ENCODE assay signal across 8 cellular contexts in genomic region chr2:56185101-56185581, GRCh38. TPM values are rescaled to one million over a fixed set of nuclear protein-coding genes. Genes with fewer than 3 reads are reported as not detected.
DNase-seq lines count a peak whose midpoint lies in the region; ATAC-seq and TF ChIP-seq lines count a peak whose summit lies in the region.

No MANE protein-coding gene starts in this region.

- H3K4me3 ChIP-seq in lower lobe of right lung (peak overlapping the region; percentile 75), upper lobe of left lung (peak overlapping the region; percentile 63 to 87 (median 78))

- no peak for TF ChIP-seq CTCF in CD4-positive, alpha-beta T cell (IDR thresholded peaks at IDR 0.05)
- TF ChIP-seq CTCF in chondrocyte (IDR thresholded peaks at IDR 0.05), result no peak
- no peak for TF ChIP-seq CTCF in lower lobe of right lung (IDR thresholded peaks at IDR 0.05)
- peak in 1 of 6 experiments; percentile 3 for TF ChIP-seq CTCF in upper lobe of left lung (IDR thresholded peaks at IDR 0.05)

- no peaks in the 10 kb centered on the region for H3K9me3 ChIP-seq in CD4-positive, alpha-beta T cell (ENCODE audit: control insufficient read depth, low read length)
- H3K9me3 ChIP-seq in lower lobe of right lung (no peaks in the 10 kb centered on the region), upper lobe of left lung (no peaks in the 10 kb centered on the region)

- no peaks in the 10 kb centered on the region for H3K36me3 Mint-ChIP-seq in CD4-positive, alpha-beta T cell (ENCODE audit: low read depth)
- H3K36me3 Mint-ChIP-seq in chondrocyte (ENCODE audit: low read depth), result no peaks in the 10 kb centered on the region

- no peak overlapping the region for H3K27ac Mint-ChIP-seq in CD4-positive, alpha-beta T cell
- no peak overlapping the region for H3K27ac Mint-ChIP-seq in chondrocyte (ENCODE audit: unreplicated experiment)

- no peak overlapping the region for H3K27ac ChIP-seq in CD4-positive, alpha-beta T cell (ENCODE audit: low read depth, low read length)
- H3K27ac ChIP-seq in lower lobe of right lung (peak overlapping the region; percentile 79), upper lobe of left lung (peak overlapping the region; percentile 79 to 89 (median 86))

- H3K27me3 Mint-ChIP-seq in CD4-positive, alpha-beta T cell, result peaks cover 77% of the 10 kb centered on the region
- H3K27me3 Mint-ChIP-seq in chondrocyte (ENCODE audit: low read depth), result peaks cover 55% of the 10 kb centered on the region

- POLR2A ChIA-PET in CD4-positive, alpha-beta T cell (lab: Charles Lee), result no interaction called here

- H3K9me3 Mint-ChIP-seq in CD4-positive, alpha-beta T cell, result no peaks in the 10 kb centered on the region
- H3K9me3 Mint-ChIP-seq in chondrocyte (ENCODE audit: low read depth), result no peaks in the 10 kb centered on the region

- peaks cover 16% of the 10 kb centered on the region for H3K4me1 ChIP-seq in lower lobe of right lung
- peaks cover 19 to 33% (median 26%) of the 10 kb centered on the region in 4 donors for H3K4me1 ChIP-seq in upper lobe of left lung

- H3K36me3 ChIP-seq in lower lobe of right lung, result no peaks in the 10 kb centered on the region
- H3K36me3 ChIP-seq in upper lobe of left lung, result no peaks in the 10 kb centered on the region

- no peak for TF ChIP-seq POLR2A in upper lobe of left lung (IDR thresholded peaks at IDR 0.05)

- H3K27me3 ChIP-seq in CD4-positive, alpha-beta T cell (ENCODE audit: control insufficient read depth, insufficient read depth, low read length), result peaks cover 62% of the 10 kb centered on the region
- H3K27me3 ChIP-seq in lower lobe of right lung (ENCODE audit: low read depth) (peaks cover 25% of the 10 kb centered on the region), upper lobe of left lung (peaks cover 0 to 9% (median 4%) of the 10 kb centered on the region in 4 donors)

- ATAC-seq in CD4-positive, alpha-beta T cell (ENCODE audit: poor library complexity), result no peak
- ATAC-seq in lower lobe of right lung (peak; percentile 47 to 58), upper lobe of left lung (ENCODE audit: low FRiP score in 2 of 2) (peak; percentile 57 to 61)

- CTCF ChIA-PET in CD4-positive, alpha-beta T cell (lab: Charles Lee), result no interaction called here

- WGBS in upper lobe of left lung, 2 donors, result 0 to 3% methylated on average over 2 to 24 of the region's 24 CpGs

- intact Hi-C loops in CD4-positive, alpha-beta T cell (cut with DNase I, micrococcal nuclease), result no loop called here
- intact Hi-C loops in lower lobe of right lung (cut with DNase I), result no loop called here

- no peak for TF ChIP-seq EP300 in upper lobe of left lung (IDR thresholded peaks at IDR 0.05)

- no peak for DNase-seq in CD4-positive, alpha-beta T cell
- DNase-seq in Kasumi-1 (lab: John Stamatoyannopoulos, UW), result peak; percentile 41 to 42
- DNase-seq in chondrocyte (ENCODE audit: low spot score), result no peak
- no peak for DNase-seq in lower lobe of right lung
- peak; percentile 39 to 86 for DNase-seq in upper lobe of left lung
- no peak for DNase-seq in cortex of kidney (lab: John Stamatoyannopoulos, UW)
- no peak for DNase-seq in activated gamma-delta T cell treated with Interleukin-2 at 50 U/mL for 16 hours
- no peak for DNase-seq in activated CD8-positive, alpha-beta memory T cell treated with anti-CD3 and anti-CD28 coated beads, Interleukin-2, amount 50 U/mL, for 48 hours

- H3K4me1 Mint-ChIP-seq in CD4-positive, alpha-beta T cell (ENCODE audit: low read depth), result peaks cover 4% of the 10 kb centered on the region
- H3K4me1 Mint-ChIP-seq in chondrocyte (ENCODE audit: low read depth), result peaks cover 14% of the 10 kb centered on the region

- peak overlapping the region; percentile 13 for H3K4me3 Mint-ChIP-seq in CD4-positive, alpha-beta T cell
- peak overlapping the region; percentile 75 for H3K4me3 Mint-ChIP-seq in chondrocyte (ENCODE audit: unreplicated experiment)

RNA-seq across cellular contexts. Expression of gene CCDC85A, which starts 1.4 kb away (rescaled TPM):
- not detected for total RNA-seq in CD4-positive, alpha-beta T cell
- 0.51 to 5.0 TPM (median 0.70 TPM) in 3 replicates for total RNA-seq in chondrocyte
- total RNA-seq in lower lobe of right lung, result 17.0 TPM
- total RNA-seq in upper lobe of left lung, result 10 to 100 TPM; 11.6 to 41.7 (median 26.1) TPM

Comparison
In these comparisons a context has a peak if more than half of its experiments do, and no peak if none do; other contexts are left out.
1. DNase-seq: peak in Kasumi-1 (2 of 2) and upper lobe of left lung (2 of 2); none in CD4-positive, alpha-beta T cell (0 of 10), chondrocyte (single experiment), lower lobe of right lung (single experiment), cortex of kidney (single experiment), activated gamma-delta T cell treated with Interleukin-2 at 50 U/mL for 16 hours (single experiment) and activated CD8-positive, alpha-beta memory T cell treated with anti-CD3 and anti-CD28 coated beads, Interleukin-2, amount 50 U/mL, for 48 hours (single experiment).